In genomic region chrX:39730671-39731389, GRCh38 we compare ENCODE assay signal across 8 cellular contexts.
A peak's percentile ranks its signal among the peaks of the same experiment; 100 is the strongest.
DNase-seq lines count a peak whose midpoint lies in the region; ATAC-seq and TF ChIP-seq lines count a peak whose summit lies in the region.

No MANE protein-coding gene starts in this region.

- ATAC-seq in left colon (peak; percentile 74), HG02981 (IDR thresholded peaks at IDR 0.05; ENCODE audit: unreplicated experiment) (no peak)

- DNase-seq in GM12865 (ENCODE audit: low read depth) (peak; percentile 49), NCI-H1694 (lab: John Stamatoyannopoulos, UW) (peak; percentile 77), cerebellum (ENCODE audit: low spot score) (peak; percentile 17), left colon (peak; percentile 54 to 72), NCI-H187 (lab: John Stamatoyannopoulos, UW) (no peak)
- DNase-seq in activated CD4-positive, alpha-beta T cell treated with anti-CD3 and anti-CD28 coated beads for 1 hour, result peak; percentile 42
- peak; percentile 41 for DNase-seq in stimulated activated CD4-positive, alpha-beta T cell treated with anti-CD3 and anti-CD28 coated beads, Interleukin-2, amount 100 ng/mL, for 4 hours (ENCODE audit: low read depth)

- peak; percentile 55 for TF ChIP-seq CTCF in GM12865 (IDR thresholded peaks at IDR 0.05; ENCODE audit: insufficient read depth, low read depth, low read length, missing control alignments)

- intact Hi-C loops in left colon (cut with DNase I, micrococcal nuclease), result no loop called here

- H3K4me3 ChIP-seq in GM12865 (ENCODE audit: low read depth, low read length), result no peak overlapping the region

Comparison
In these comparisons a context has a peak if more than half of its experiments do, and no peak if none do; other contexts are left out.
1. DNase-seq: peak in GM12865 (single experiment), NCI-H1694 (single experiment), activated CD4-positive, alpha-beta T cell treated with anti-CD3 and anti-CD28 coated beads for 1 hour (single experiment), cerebellum (single experiment), left colon (2 of 2) and stimulated activated CD4-positive, alpha-beta T cell treated with anti-CD3 and anti-CD28 coated beads, Interleukin-2, amount 100 ng/mL, for 4 hours (single experiment); none in NCI-H187 (0 of 2).